Comparison of ENCODE assay signal across 8 cellular contexts in genomic region chr3:113736548-113737089, GRCh38. TPM values are rescaled to one million over a fixed set of nuclear protein-coding genes. Genes with fewer than 3 reads are reported as not detected.
DNase-seq lines count a peak whose midpoint lies in the region; ATAC-seq and TF ChIP-seq lines count a peak whose summit lies in the region.

No MANE protein-coding gene starts in this region.

- peak overlapping the region; percentile 64 for H3K27ac ChIP-seq in CD4-positive, CD25-positive, alpha-beta regulatory T cell (ENCODE audit: insufficient read depth, low read length, poor library complexity, severe bottlenecking)
- peak overlapping the region; percentile 31 for H3K27ac ChIP-seq in cardiac muscle cell

- TF ChIP-seq POLR2A in GM18505 (IDR thresholded peaks at IDR 0.05; ENCODE audit: borderline replicate concordance, extremely low read depth, insufficient read depth, insufficient read length): no peak

- no peaks in the 10 kb centered on the region for H3K36me3 ChIP-seq in CD4-positive, CD25-positive, alpha-beta regulatory T cell (ENCODE audit: control insufficient read depth, insufficient read depth, low read length)
- H3K36me3 ChIP-seq in cardiac muscle cell: no peaks in the 10 kb centered on the region

- peaks cover 38 to 64% (median 48%) of the 10 kb centered on the region in 4 donors for H3K4me1 Mint-ChIP-seq in CD4-positive, CD25-positive, alpha-beta regulatory T cell
- peaks cover 31% of the 10 kb centered on the region for H3K4me1 Mint-ChIP-seq in activated naive CD8-positive, alpha-beta T cell treated with anti-CD3 and anti-CD28 coated beads, Interleukin-2, amount 10 ng/mL, durations not matched to agents 7 days and 5 days

- peak overlapping the region; percentile 46 for H3K4me3 ChIP-seq in CD4-positive, CD25-positive, alpha-beta regulatory T cell (ENCODE audit: low read depth, low read length)
- no peak overlapping the region for H3K4me3 ChIP-seq in cardiac muscle cell

- POLR2A ChIA-PET in activated naive CD8-positive, alpha-beta T cell treated with anti-CD3 and anti-CD28 coated beads, Interleukin-2, amount 10 ng/mL, durations not matched to agents 7 days and 5 days (lab: Charles Lee): interaction anchor here (1.0 to 1.7 kb wide), 3 partner anchors 9 to 102 kb away, joined by 3 to 8 read pairs (median 3); partner anchors contain the start of genes ATP6V1A, GRAMD1C and NAA50

- H3K36me3 Mint-ChIP-seq in CD4-positive, CD25-positive, alpha-beta regulatory T cell: no peaks in the 10 kb centered on the region
- H3K36me3 Mint-ChIP-seq in activated naive CD8-positive, alpha-beta T cell treated with anti-CD3 and anti-CD28 coated beads, Interleukin-2, amount 10 ng/mL, durations not matched to agents 7 days and 5 days: peaks cover 10% of the 10 kb centered on the region

- peak overlapping the region in 2 of 4 donors; percentile 39 to 41 for H3K4me3 Mint-ChIP-seq in CD4-positive, CD25-positive, alpha-beta regulatory T cell
- peak overlapping the region; percentile 14 for H3K4me3 Mint-ChIP-seq in activated naive CD8-positive, alpha-beta T cell treated with anti-CD3 and anti-CD28 coated beads, Interleukin-2, amount 10 ng/mL, durations not matched to agents 7 days and 5 days

- DNase-seq in CD4-positive, CD25-positive, alpha-beta regulatory T cell: peak; percentile 28 to 80 (median 74)
- DNase-seq in NCI-H446 treated with DMSO at 0.1 percent for 48 hours (lab: John Stamatoyannopoulos, UW) (peak; percentile 38), cardiac muscle cell (ENCODE audit: low read depth in 1 of 2, low spot score in 1 of 2) (peak; percentile 44 to 79), renal cortical epithelial cell (ENCODE audit: low read depth) (peak; percentile 66), T-helper 9 cell (no peak)
- DNase-seq in activated naive CD8-positive, alpha-beta T cell treated with anti-CD3 and anti-CD28 coated beads, Interleukin-2, amount 10 ng/mL, durations not matched to agents 7 days and 5 days: no peak

- H3K4me1 ChIP-seq in CD4-positive, CD25-positive, alpha-beta regulatory T cell (ENCODE audit: control insufficient read depth, insufficient read depth, low read length, poor library complexity, severe bottlenecking): peaks cover 14% of the 10 kb centered on the region
- H3K4me1 ChIP-seq in cardiac muscle cell (ENCODE audit: low read depth): no peaks in the 10 kb centered on the region

- no peaks in the 10 kb centered on the region for H3K9me3 ChIP-seq in CD4-positive, CD25-positive, alpha-beta regulatory T cell (ENCODE audit: control insufficient read depth in 2 of 2, low read length in 2 of 2)
- H3K9me3 ChIP-seq in cardiac muscle cell (ENCODE audit: low read depth): no peaks in the 10 kb centered on the region

- no peaks in the 10 kb centered on the region for H3K27me3 Mint-ChIP-seq in CD4-positive, CD25-positive, alpha-beta regulatory T cell
- H3K27me3 Mint-ChIP-seq in activated naive CD8-positive, alpha-beta T cell treated with anti-CD3 and anti-CD28 coated beads, Interleukin-2, amount 10 ng/mL, durations not matched to agents 7 days and 5 days: no peaks in the 10 kb centered on the region

- peak overlapping the region; percentile 11 to 53 (median 31) for H3K27ac Mint-ChIP-seq in CD4-positive, CD25-positive, alpha-beta regulatory T cell
- H3K27ac Mint-ChIP-seq in activated naive CD8-positive, alpha-beta T cell treated with anti-CD3 and anti-CD28 coated beads, Interleukin-2, amount 10 ng/mL, durations not matched to agents 7 days and 5 days: peak overlapping the region; percentile 47

- H3K27me3 ChIP-seq in CD4-positive, CD25-positive, alpha-beta regulatory T cell (ENCODE audit: control insufficient read depth, insufficient read depth, low read length): no peaks in the 10 kb centered on the region
- H3K27me3 ChIP-seq in cardiac muscle cell: no peaks in the 10 kb centered on the region

- ATAC-seq in CD4-positive, CD25-positive, alpha-beta regulatory T cell (ENCODE audit: low read depth in 2 of 2): peak; percentile 73 to 77
- peak; percentile 57 for ATAC-seq in GM18505 (IDR thresholded peaks at IDR 0.05; ENCODE audit: unreplicated experiment)
- peak; percentile 49 for ATAC-seq in HG03196 (IDR thresholded peaks at IDR 0.05; ENCODE audit: unreplicated experiment)
- ATAC-seq in activated naive CD8-positive, alpha-beta T cell treated with anti-CD3 and anti-CD28 coated beads, Interleukin-2, amount 10 ng/mL, durations not matched to agents 7 days and 5 days (ENCODE audit: low read depth): peak; percentile 77

- TF ChIP-seq CTCF in cardiac muscle cell (IDR thresholded peaks at IDR 0.05; ENCODE audit: low read depth, low read length): peak; percentile 58

- H3K9me3 Mint-ChIP-seq in CD4-positive, CD25-positive, alpha-beta regulatory T cell: no peaks in the 10 kb centered on the region
- no peaks in the 10 kb centered on the region for H3K9me3 Mint-ChIP-seq in activated naive CD8-positive, alpha-beta T cell treated with anti-CD3 and anti-CD28 coated beads, Interleukin-2, amount 10 ng/mL, durations not matched to agents 7 days and 5 days

RNA-seq across cellular contexts. Expression of gene NAA50, which starts 9.4 kb away (rescaled TPM):
- total RNA-seq in CD4-positive, CD25-positive, alpha-beta regulatory T cell: 70.2 TPM
- polyA plus RNA-seq in CD4-positive, CD25-positive, alpha-beta regulatory T cell: 10 to 100 TPM; 72.5 to 85.0 (median 81.6) TPM
- total RNA-seq in activated naive CD8-positive, alpha-beta T cell treated with anti-CD3 and anti-CD28 coated beads, Interleukin-2, amount 10 ng/mL, durations not matched to agents 7 days and 5 days: 10 to 100 TPM; 90.9 to 91.0 TPM
- total RNA-seq in cardiac muscle cell: 127 and 148 TPM in 2 replicates
- polyA plus RNA-seq in cardiac muscle cell: 66.5 and 98.4 TPM in 2 replicates
- 139 and 217 TPM in 2 replicates for total RNA-seq in renal cortical epithelial cell

RNA-seq across cellular contexts. Expression of gene ATP6V1A, which starts 10.2 kb away (rescaled TPM):
- total RNA-seq in CD4-positive, CD25-positive, alpha-beta regulatory T cell: 19.3 TPM
- polyA plus RNA-seq in CD4-positive, CD25-positive, alpha-beta regulatory T cell: 10 to 100 TPM; 30.2 to 50.6 (median 45.2) TPM
- total RNA-seq in activated naive CD8-positive, alpha-beta T cell treated with anti-CD3 and anti-CD28 coated beads, Interleukin-2, amount 10 ng/mL, durations not matched to agents 7 days and 5 days: 10 to 100 TPM; 32.9 to 36.5 TPM
- total RNA-seq in cardiac muscle cell: 27.6 and 33.0 TPM in 2 replicates
- polyA plus RNA-seq in cardiac muscle cell: 41.3 and 51.2 TPM in 2 replicates
- total RNA-seq in renal cortical epithelial cell: 118 and 132 TPM in 2 replicates

RNA-seq across cellular contexts. Expression of gene USF3, which starts 40.2 kb away (rescaled TPM):
- 32.8 TPM for total RNA-seq in CD4-positive, CD25-positive, alpha-beta regulatory T cell
- 1 to 10 TPM; 3.1 to 4.3 (median 3.4) TPM for polyA plus RNA-seq in CD4-positive, CD25-positive, alpha-beta regulatory T cell
- 10 to 100 TPM; 20.6 to 20.9 TPM for total RNA-seq in activated naive CD8-positive, alpha-beta T cell treated with anti-CD3 and anti-CD28 coated beads, Interleukin-2, amount 10 ng/mL, durations not matched to agents 7 days and 5 days
- total RNA-seq in cardiac muscle cell (7.8 and 11.4 TPM in 2 replicates), renal cortical epithelial cell (6.1 and 14.8 TPM in 2 replicates)
- polyA plus RNA-seq in cardiac muscle cell: 3.1 and 5.6 TPM in 2 replicates

Comparison
In these comparisons a context has a peak if more than half of its experiments do, and no peak if none do; other contexts are left out.
1. DNase-seq: peak in CD4-positive, CD25-positive, alpha-beta regulatory T cell (3 of 3), NCI-H446 treated with DMSO at 0.1 percent for 48 hours (single experiment), cardiac muscle cell (2 of 2) and renal cortical epithelial cell (single experiment); none in activated naive CD8-positive, alpha-beta T cell treated with anti-CD3 and anti-CD28 coated beads, Interleukin-2, amount 10 ng/mL, durations not matched to agents 7 days and 5 days (single experiment) and T-helper 9 cell (single experiment).
2. Peak in every context shown above with its lines, with median percentiles within 50 percentile points of each other: ATAC-seq.